Comparison of ENCODE assay signal across 16 cellular contexts in the genomic region with DNA sequence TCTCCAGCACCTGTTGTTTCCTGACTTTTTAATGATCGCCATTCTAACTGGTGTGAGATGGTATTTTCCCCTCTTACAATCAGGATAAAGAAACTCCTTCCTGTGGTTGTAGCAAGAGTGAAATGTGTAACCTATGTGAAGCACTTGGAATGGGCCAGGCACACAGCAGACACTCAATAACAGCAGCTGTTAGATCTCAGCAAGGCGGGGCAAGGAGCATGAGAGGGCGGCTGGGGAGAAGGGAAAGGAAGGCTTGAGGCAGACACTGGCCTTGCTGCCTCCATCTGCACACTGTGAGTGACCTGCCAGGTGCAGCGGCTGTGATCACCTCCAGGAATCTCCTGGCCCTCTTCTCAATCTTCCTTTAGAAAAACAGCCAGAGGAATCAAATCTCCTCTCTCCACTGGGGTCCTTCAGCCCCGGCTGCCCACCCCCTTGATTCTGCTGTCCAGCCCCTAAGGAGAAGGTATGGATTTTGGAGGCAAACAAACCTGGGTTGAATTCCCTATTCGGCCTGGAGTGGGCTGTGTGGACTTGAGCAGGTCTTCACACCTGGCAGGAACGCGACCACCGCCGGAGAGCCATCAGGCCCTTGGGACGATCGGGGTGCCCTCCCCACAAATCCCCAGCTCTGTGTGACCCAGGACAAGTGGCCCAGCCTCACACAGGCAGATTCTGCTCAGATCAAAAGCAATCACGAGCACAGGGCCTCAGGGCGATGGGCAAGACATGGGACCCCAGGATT. TPM values are rescaled to one million over a fixed set of nuclear protein-coding genes. Genes with fewer than 3 reads are reported as not detected.
A peak's percentile ranks its signal among the peaks of the same experiment; 100 is the strongest.
DNase-seq lines count a peak whose midpoint lies in the region; TF ChIP-seq lines count a peak whose summit lies in the region.
"Had no signal": no experiment of that assay in that cellular context is flagged by ENCODE, and none has a peak within 500 bp of the region (broad histone marks: within the 10 kb centered on the region; RNA-seq: fewer than 3 reads in every experiment).

No MANE protein-coding gene starts in this region.

- no TSS peak for BruUV-seq in mammary epithelial cell (replicated peaks; lab: Mats Ljungman, UMichigan)

- in situ Hi-C loops in mammary epithelial cell (cut with MboI; ENCODE audit: low sequenced_read_pairs in 2 of 2), result no loop called here

- TF ChIP-seq POLR2A in breast epithelium (IDR thresholded peaks at IDR 0.05), result no peak

- H3K9ac ChIP-seq in mammary epithelial cell (ENCODE audit: insufficient read depth, low read length), result no peak overlapping the region
- H3K9ac ChIP-seq: parathyroid adenoma had no signal

- no peaks in the 10 kb centered on the region for H3K36me3 Mint-ChIP-seq in chondrocyte (ENCODE audit: low read depth)
- no peaks in the 10 kb centered on the region for H3K36me3 Mint-ChIP-seq in nephron (ENCODE audit: low read depth)
- H3K36me3 Mint-ChIP-seq in type B pancreatic cell, result no peaks in the 10 kb centered on the region

- H3K4me1 Mint-ChIP-seq in chondrocyte (ENCODE audit: low read depth) (peaks cover 34% of the 10 kb centered on the region), nephron (peaks cover 69% of the 10 kb centered on the region), type B pancreatic cell (ENCODE audit: unreplicated experiment) (peaks cover 63% of the 10 kb centered on the region)

- H3K27me3 ChIP-seq in mammary epithelial cell (ENCODE audit: insufficient read depth, low read length) (no peaks in the 10 kb centered on the region), breast epithelium (no peaks in the 10 kb centered on the region)

- no peaks in the 10 kb centered on the region for H3K9me3 Mint-ChIP-seq in chondrocyte (ENCODE audit: low read depth)
- no peaks in the 10 kb centered on the region for H3K9me3 Mint-ChIP-seq in nephron
- no peaks in the 10 kb centered on the region for H3K9me3 Mint-ChIP-seq in type B pancreatic cell
- H3K9me3 Mint-ChIP-seq: CD4-positive, alpha-beta T cell; stimulated activated naive CD8-positive, alpha-beta T cell treated with anti-CD3 and anti-CD28 coated beads, Interleukin-15, Interleukin-2, amounts not matched to agents 100 ng/mL and 50 ng/mL, for 24 hours had no signal

- no peak overlapping the region for H3K4me2 ChIP-seq in mammary epithelial cell (ENCODE audit: insufficient read depth, low read depth, low read length)
- H3K4me2 ChIP-seq: PC-9 had no signal

- DNase-seq in mammary epithelial cell (no peak), breast epithelium (ENCODE audit: low spot score in 2 of 2) (no peak), chondrocyte (ENCODE audit: low spot score) (no peak), type B pancreatic cell (ENCODE audit: extremely low spot score, unreplicated experiment) (no peak), SKM-1 treated with dmso at 0.1 percent for 144 hours (lab: John Stamatoyannopoulos, UW; ENCODE audit: unreplicated experiment) (no peak), glomerular visceral epithelial cell (ENCODE audit: extremely low spot score) (no peak)
- DNase-seq in stimulated activated CD4-positive, alpha-beta T cell treated with anti-CD3 and anti-CD28 coated beads, Interleukin-12 subunit alpha, Interleukin-12 subunit beta, amount 100 ng/mL, for 4 hours, result no peak
- DNase-seq: activated CD4-positive, alpha-beta T cell treated with anti-CD3 and anti-CD28 coated beads, Interleukin-2, amount 50 U/mL, for 1 hour; activated naive CD4-positive, alpha-beta T cell treated with anti-CD3 and anti-CD28 coated beads, Interleukin-2, amount 50 U/mL, for 16 hours; CD4-positive, alpha-beta T cell; mucosa of descending colon; NCI-H1417 treated with DMSO at 0.1 percent for 48 hours; PC-9 had no signal

- H3K4me3 ChIP-seq in mammary epithelial cell (replicated peaks in 1 of 3; ENCODE audit: insufficient read depth in 1 of 3, low read depth in 2 of 3, low read length in 3 of 3) (no peak overlapping the region), breast epithelium (no peak overlapping the region)
- H3K4me3 ChIP-seq: mucosa of descending colon, PC-9 had no signal

- TF ChIP-seq CTCF in mammary epithelial cell (conservative IDR thresholded peaks at IDR 0.05 in 1 of 2, IDR thresholded peaks at IDR 0.05 in 1 of 2; ENCODE audit: extremely low read depth in 1 of 2, insufficient read depth in 1 of 2, low read depth in 1 of 2, low read length in 2 of 2), result no peak
- no peak for TF ChIP-seq CTCF in breast epithelium (IDR thresholded peaks at IDR 0.05)
- TF ChIP-seq CTCF in chondrocyte (IDR thresholded peaks at IDR 0.05), result no peak
- no peak for TF ChIP-seq CTCF in nephron (IDR thresholded peaks at IDR 0.05; ENCODE audit: unreplicated experiment in 3 of 3)
- no peak for TF ChIP-seq CTCF in type B pancreatic cell (conservative IDR thresholded peaks at IDR 0.05)

- dilution Hi-C loops in mammary epithelial cell (cut with HindIII; ENCODE audit: low sequenced_read_pairs), result loop anchor here (5.0 kb wide), 2 partner anchors 35 to 90 kb away; no protein-coding TSS in a partner anchor

- CTCF ChIA-PET in mammary epithelial cell (lab: Charles Lee; ENCODE audit: low non-redundant PET), result no interaction called here

- H3K27ac ChIP-seq in mammary epithelial cell (ENCODE audit: insufficient read depth, low read depth, low read length) (no peak overlapping the region), breast epithelium (no peak overlapping the region)
- H3K27ac ChIP-seq: parathyroid adenoma, PC-9 had no signal

- H3K79me2 ChIP-seq in mammary epithelial cell (ENCODE audit: insufficient read depth, low read length), result no peaks in the 10 kb centered on the region
- H3K79me2 ChIP-seq: parathyroid adenoma had no signal

- H3K27ac Mint-ChIP-seq in chondrocyte (ENCODE audit: unreplicated experiment), result peak overlapping the region; percentile 94
- H3K27ac Mint-ChIP-seq in nephron, result peak overlapping the region; percentile 91 to 99 (median 94)
- peak overlapping the region; percentile 54 for H3K27ac Mint-ChIP-seq in type B pancreatic cell
- H3K27ac Mint-ChIP-seq: CD4-positive, alpha-beta T cell; stimulated activated naive CD8-positive, alpha-beta T cell treated with anti-CD3 and anti-CD28 coated beads, Interleukin-15, Interleukin-2, amounts not matched to agents 100 ng/mL and 50 ng/mL, for 24 hours had no signal

- no peaks in the 10 kb centered on the region for H3K27me3 Mint-ChIP-seq in chondrocyte (ENCODE audit: low read depth)
- H3K27me3 Mint-ChIP-seq in nephron (ENCODE audit: low read depth), result peaks cover 3% of the 10 kb centered on the region
- no peaks in the 10 kb centered on the region for H3K27me3 Mint-ChIP-seq in type B pancreatic cell
- H3K27me3 Mint-ChIP-seq: CD4-positive, alpha-beta T cell; stimulated activated naive CD8-positive, alpha-beta T cell treated with anti-CD3 and anti-CD28 coated beads, Interleukin-15, Interleukin-2, amounts not matched to agents 100 ng/mL and 50 ng/mL, for 24 hours had no signal

- intact Hi-C loops in mammary epithelial cell (cut with micrococcal nuclease) (no loop called here), breast epithelium (cut with DNase I; ENCODE audit: low total_unique reads) (no loop called here)

- H3K36me3 ChIP-seq in mammary epithelial cell (ENCODE audit: insufficient read depth, low read length) (no peaks in the 10 kb centered on the region), breast epithelium (no peaks in the 10 kb centered on the region)

- peak overlapping the region; percentile 65 for H2AFZ ChIP-seq in mammary epithelial cell (ENCODE audit: low read depth, low read length)
- H2AFZ ChIP-seq: parathyroid adenoma, PC-9 had no signal

- H4K20me1 ChIP-seq in mammary epithelial cell (ENCODE audit: insufficient read depth, low read length), result no peaks in the 10 kb centered on the region

- 91% methylated on average over 7 of the region's 14 CpGs for WGBS in mammary epithelial cell (ENCODE audit: low coverage, missing lambda C conversion rate)

- H3K4me1 ChIP-seq in mammary epithelial cell (ENCODE audit: insufficient read depth, low read length) (peaks cover 9% of the 10 kb centered on the region), breast epithelium (no peaks in the 10 kb centered on the region)
- H3K4me1 ChIP-seq: parathyroid adenoma had no signal

- H3K9me3 ChIP-seq in mammary epithelial cell (replicated peaks; ENCODE audit: insufficient read depth, low read length) (no peaks in the 10 kb centered on the region), breast epithelium (no peaks in the 10 kb centered on the region)
- H3K9me3 ChIP-seq: mucosa of descending colon had no signal

- H3K4me3 Mint-ChIP-seq in chondrocyte (ENCODE audit: unreplicated experiment) (no peak overlapping the region), nephron (peak overlapping the region in 1 of 3 experiments; percentile 16), type B pancreatic cell (no peak overlapping the region)
- H3K4me3 Mint-ChIP-seq: CD4-positive, alpha-beta T cell; stimulated activated naive CD8-positive, alpha-beta T cell treated with anti-CD3 and anti-CD28 coated beads, Interleukin-15, Interleukin-2, amounts not matched to agents 100 ng/mL and 50 ng/mL, for 24 hours had no signal

RNA-seq across cellular contexts. Expression of a gene that starts 49.0 kb away (rescaled TPM):
- total RNA-seq in mammary epithelial cell (10 to 100 TPM; 20.5 to 26.6 TPM), breast epithelium (10 to 100 TPM; 21.4 to 29.1 (median 27.5) TPM), chondrocyte (16.1 to 18.8 TPM (median 16.2 TPM) in 3 replicates), type B pancreatic cell (ENCODE audit: low replicate concordance) (25.3 and 41.7 TPM in 2 replicates)
- 25.6 TPM for polyA plus RNA-seq in mammary epithelial cell
- polyA minus RNA-seq in mammary epithelial cell, result 11.4 TPM

RNA-seq across cellular contexts. Expression of a gene that starts 49.1 kb away (rescaled TPM):
- total RNA-seq in mammary epithelial cell, result 10 to 100 TPM; 16.0 to 27.7 TPM
- polyA plus RNA-seq in mammary epithelial cell, result 15.4 TPM
- polyA minus RNA-seq in mammary epithelial cell, result 17.5 TPM
- total RNA-seq in breast epithelium, result 10 to 100 TPM; 14.4 to 19.0 (median 18.7) TPM
- total RNA-seq in chondrocyte, result 23.2 to 25.9 TPM (median 24.3 TPM) in 3 replicates
- total RNA-seq in type B pancreatic cell (ENCODE audit: low replicate concordance), result 20.2 and 24.8 TPM in 2 replicates
